Comparison of ENCODE assay signal across 27 cellular contexts in genomic region chr4:159900562-159900961, GRCh38.
"Had no signal": no experiment of that assay in that cellular context is flagged by ENCODE, and none has a peak within 500 bp of the region (broad histone marks: within the 10 kb centered on the region; RNA-seq: fewer than 3 reads in every experiment).

No MANE protein-coding gene starts in this region.

- DNase-seq: activated CD4-positive, alpha-beta memory T cell treated with anti-CD3 and anti-CD28 coated beads for 36 hours; activated CD4-positive, alpha-beta T cell treated with anti-CD3 and anti-CD28 coated beads, Interleukin-2, amount 10 ng/mL, durations not matched to agents 24 days and 14 days; activated CD8-positive, alpha-beta memory T cell treated with anti-CD3 and anti-CD28 coated beads, Interleukin-2, amount 50 U/mL, for 4 hours; activated effector memory CD4-positive, alpha-beta T cell treated with anti-CD3 and anti-CD28 coated beads, Interleukin-2, amount 50 U/mL, for 16 hours; activated naive CD4-positive, alpha-beta T cell treated with anti-CD3 and anti-CD28 coated beads for 36 hours; activated naive CD8-positive, alpha-beta T cell treated with anti-CD3 and anti-CD28 coated beads for 36 hours; activated T-cell treated with anti-CD3 and anti-CD28 coated beads, Interleukin-2, amount 50 U/mL, for 1 hour; adrenal gland; aorta; body of pancreas; esophagus squamous epithelium; glutamatergic neuron; islet precursor cell; left ventricle myocardium inferior; mesendoderm; natural killer cell; sigmoid colon; small intestine; stimulated activated CD4-positive, alpha-beta T cell treated with anti-CD3 and anti-CD28 coated beads, Interleukin-4, amount 100 ng/mL, for 24 hours; T-helper 9 cell; trophoblast cell; WERI-Rb-1 had no signal

- H3K9me3 ChIP-seq: adrenal gland, body of pancreas, esophagus squamous epithelium, sigmoid colon, thoracic aorta had no signal

- H3K4me3 ChIP-seq: adrenal gland, body of pancreas, cardiac muscle cell, esophagus squamous epithelium, left ventricle myocardium inferior, lung, sigmoid colon, thoracic aorta had no signal

- H3K27ac ChIP-seq: adrenal gland, body of pancreas, cardiac muscle cell, esophagus squamous epithelium, left ventricle myocardium inferior, sigmoid colon, thoracic aorta, WERI-Rb-1 had no signal

- H3K4me1 ChIP-seq: esophagus squamous epithelium, left ventricle myocardium inferior, sigmoid colon had no signal

- H3K27me3 ChIP-seq: adrenal gland, body of pancreas, cardiac muscle cell, esophagus squamous epithelium, sigmoid colon had no signal

- ATAC-seq: activated CD4-positive, CD25-positive, alpha-beta regulatory T cell treated with anti-CD3 and anti-CD28 coated beads, Interleukin-2, amount 50 U/mL, for 24 hours; body of pancreas; natural killer cell; stimulated activated effector memory CD8-positive, alpha-beta T cell treated with anti-CD3 and anti-CD28 coated beads, Interleukin-12 subunit alpha, Interleukin-12 subunit beta, amount 100 ng/mL, for 72 hours had no signal

- H3K36me3 ChIP-seq: adrenal gland, cardiac muscle cell, esophagus squamous epithelium, left ventricle myocardium inferior, sigmoid colon, thoracic aorta, WERI-Rb-1 had no signal
